1 cellular context compared by ENCODE assay signal in the genomic region with DNA sequence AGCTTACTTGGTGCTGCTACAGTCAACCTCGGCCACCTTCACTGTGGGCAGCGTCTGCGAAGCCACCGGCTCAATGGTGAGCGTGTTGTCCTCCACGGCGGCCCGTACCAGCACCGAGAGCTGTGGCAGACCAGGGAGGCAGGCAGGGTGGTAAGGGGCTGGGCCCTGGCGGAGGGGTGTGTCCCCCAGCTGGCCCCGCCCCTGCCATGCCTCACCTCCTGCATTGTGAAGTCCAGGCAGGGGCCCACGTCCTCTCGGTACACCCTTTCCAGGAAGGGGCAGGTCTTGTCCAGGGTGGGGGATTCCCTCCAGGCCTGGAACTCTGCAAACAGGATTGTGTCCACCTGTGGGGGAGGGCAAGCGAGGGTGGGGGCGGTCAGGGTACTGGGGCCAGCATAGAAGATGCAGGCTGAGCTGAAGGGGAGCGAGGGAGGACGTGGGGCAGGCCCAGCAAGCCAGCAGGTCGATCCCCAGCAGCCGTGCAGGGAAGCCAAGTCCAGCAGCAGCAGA.
TF ChIP-seq lines count a peak whose summit lies in the region.

No MANE protein-coding gene starts in this region.

TF ChIP-seq in HepG2, 621 proteins besides CTCF, POLR2A, EP300 and RAD21 (continued from another document and continues in another):
- TF ChIP-seq, protein P1, sequence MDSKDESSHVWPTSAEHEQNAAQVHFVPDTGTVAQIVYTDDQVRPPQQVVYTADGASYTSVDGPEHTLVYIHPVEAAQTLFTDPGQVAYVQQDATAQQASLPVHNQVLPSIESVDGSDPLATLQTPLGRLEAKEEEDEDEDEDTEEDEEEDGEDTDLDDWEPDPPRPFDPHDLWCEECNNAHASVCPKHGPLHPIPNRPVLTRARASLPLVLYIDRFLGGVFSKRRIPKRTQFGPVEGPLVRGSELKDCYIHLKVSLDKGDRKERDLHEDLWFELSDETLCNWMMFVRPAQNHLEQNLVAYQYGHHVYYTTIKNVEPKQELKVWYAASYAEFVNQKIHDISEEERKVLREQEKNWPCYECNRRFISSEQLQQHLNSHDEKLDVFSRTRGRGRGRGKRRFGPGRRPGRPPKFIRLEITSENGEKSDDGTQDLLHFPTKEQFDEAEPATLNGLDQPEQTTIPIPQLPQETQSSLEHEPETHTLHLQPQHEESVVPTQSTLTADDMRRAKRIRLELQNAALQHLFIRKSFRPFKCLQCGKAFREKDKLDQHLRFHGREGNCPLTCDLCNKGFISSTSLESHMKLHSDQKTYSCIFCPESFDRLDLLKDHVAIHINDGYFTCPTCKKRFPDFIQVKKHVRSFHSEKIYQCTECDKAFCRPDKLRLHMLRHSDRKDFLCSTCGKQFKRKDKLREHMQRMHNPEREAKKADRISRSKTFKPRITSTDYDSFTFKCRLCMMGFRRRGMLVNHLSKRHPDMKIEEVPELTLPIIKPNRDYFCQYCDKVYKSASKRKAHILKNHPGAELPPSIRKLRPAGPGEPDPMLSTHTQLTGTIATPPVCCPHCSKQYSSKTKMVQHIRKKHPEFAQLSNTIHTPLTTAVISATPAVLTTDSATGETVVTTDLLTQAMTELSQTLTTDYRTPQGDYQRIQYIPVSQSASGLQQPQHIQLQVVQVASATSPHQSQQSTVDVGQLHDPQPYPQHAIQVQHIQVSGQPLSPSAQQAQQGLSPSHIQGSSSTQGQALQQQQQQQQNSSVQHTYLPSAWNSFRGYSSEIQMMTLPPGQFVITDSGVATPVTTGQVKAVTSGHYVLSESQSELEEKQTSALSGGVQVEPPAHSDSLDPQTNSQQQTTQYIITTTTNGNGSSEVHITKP (CRISPR knock-in tag; IDR thresholded peaks at IDR 0.05; ENCODE audit: low read depth): no peak
- no peak for TF ChIP-seq ZNF550 (CRISPR knock-in tag; IDR thresholded peaks at IDR 0.05; ENCODE audit: borderline replicate concordance)
- TF ChIP-seq, protein P2, sequence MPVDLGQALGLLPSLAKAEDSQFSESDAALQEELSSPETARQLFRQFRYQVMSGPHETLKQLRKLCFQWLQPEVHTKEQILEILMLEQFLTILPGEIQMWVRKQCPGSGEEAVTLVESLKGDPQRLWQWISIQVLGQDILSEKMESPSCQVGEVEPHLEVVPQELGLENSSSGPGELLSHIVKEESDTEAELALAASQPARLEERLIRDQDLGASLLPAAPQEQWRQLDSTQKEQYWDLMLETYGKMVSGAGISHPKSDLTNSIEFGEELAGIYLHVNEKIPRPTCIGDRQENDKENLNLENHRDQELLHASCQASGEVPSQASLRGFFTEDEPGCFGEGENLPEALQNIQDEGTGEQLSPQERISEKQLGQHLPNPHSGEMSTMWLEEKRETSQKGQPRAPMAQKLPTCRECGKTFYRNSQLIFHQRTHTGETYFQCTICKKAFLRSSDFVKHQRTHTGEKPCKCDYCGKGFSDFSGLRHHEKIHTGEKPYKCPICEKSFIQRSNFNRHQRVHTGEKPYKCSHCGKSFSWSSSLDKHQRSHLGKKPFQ (CRISPR knock-in tag; IDR thresholded peaks at IDR 0.05; ENCODE audit: insufficient replicate concordance): no peak
- no peak for TF ChIP-seq TRIM24 (CRISPR knock-in tag; IDR thresholded peaks at IDR 0.05)
- TF ChIP-seq, protein P3, sequence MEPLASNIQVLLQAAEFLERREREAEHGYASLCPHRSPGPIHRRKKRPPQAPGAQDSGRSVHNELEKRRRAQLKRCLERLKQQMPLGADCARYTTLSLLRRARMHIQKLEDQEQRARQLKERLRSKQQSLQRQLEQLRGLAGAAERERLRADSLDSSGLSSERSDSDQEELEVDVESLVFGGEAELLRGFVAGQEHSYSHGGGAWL (CRISPR knock-in tag; IDR thresholded peaks at IDR 0.05): no peak
- TF ChIP-seq, protein P4, sequence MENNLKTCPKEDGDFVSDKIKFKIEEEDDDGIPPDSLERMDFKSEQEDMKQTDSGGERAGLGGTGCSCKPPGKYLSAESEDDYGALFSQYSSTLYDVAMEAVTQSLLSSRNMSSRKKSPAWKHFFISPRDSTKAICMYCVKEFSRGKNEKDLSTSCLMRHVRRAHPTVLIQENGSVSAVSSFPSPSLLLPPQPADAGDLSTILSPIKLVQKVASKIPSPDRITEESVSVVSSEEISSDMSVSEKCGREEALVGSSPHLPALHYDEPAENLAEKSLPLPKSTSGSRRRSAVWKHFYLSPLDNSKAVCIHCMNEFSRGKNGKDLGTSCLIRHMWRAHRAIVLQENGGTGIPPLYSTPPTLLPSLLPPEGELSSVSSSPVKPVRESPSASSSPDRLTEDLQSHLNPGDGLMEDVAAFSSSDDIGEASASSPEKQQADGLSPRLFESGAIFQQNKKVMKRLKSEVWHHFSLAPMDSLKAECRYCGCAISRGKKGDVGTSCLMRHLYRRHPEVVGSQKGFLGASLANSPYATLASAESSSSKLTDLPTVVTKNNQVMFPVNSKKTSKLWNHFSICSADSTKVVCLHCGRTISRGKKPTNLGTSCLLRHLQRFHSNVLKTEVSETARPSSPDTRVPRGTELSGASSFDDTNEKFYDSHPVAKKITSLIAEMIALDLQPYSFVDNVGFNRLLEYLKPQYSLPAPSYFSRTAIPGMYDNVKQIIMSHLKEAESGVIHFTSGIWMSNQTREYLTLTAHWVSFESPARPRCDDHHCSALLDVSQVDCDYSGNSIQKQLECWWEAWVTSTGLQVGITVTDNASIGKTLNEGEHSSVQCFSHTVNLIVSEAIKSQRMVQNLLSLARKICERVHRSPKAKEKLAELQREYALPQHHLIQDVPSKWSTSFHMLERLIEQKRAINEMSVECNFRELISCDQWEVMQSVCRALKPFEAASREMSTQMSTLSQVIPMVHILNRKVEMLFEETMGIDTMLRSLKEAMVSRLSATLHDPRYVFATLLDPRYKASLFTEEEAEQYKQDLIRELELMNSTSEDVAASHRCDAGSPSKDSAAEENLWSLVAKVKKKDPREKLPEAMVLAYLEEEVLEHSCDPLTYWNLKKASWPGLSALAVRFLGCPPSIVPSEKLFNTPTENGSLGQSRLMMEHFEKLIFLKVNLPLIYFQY (CRISPR knock-in tag; IDR thresholded peaks at IDR 0.05; ENCODE audit: borderline replicate concordance): no peak
- TF ChIP-seq ZNF343 (CRISPR knock-in tag; IDR thresholded peaks at IDR 0.05): no peak
- TF ChIP-seq KLF9 (CRISPR knock-in tag; IDR thresholded peaks at IDR 0.05; ENCODE audit: low read depth): no peak
- TF ChIP-seq DR1 (CRISPR knock-in tag; IDR thresholded peaks at IDR 0.05): no peak
- no peak for TF ChIP-seq GTF2F1 (IDR thresholded peaks at IDR 0.05; ENCODE audit: low read length)
- TF ChIP-seq NR2F6 (IDR thresholded peaks at IDR 0.05): no peak
- TF ChIP-seq NR2F6 (CRISPR knock-in tag; IDR thresholded peaks at IDR 0.05): no peak
- TF ChIP-seq, protein P5, sequence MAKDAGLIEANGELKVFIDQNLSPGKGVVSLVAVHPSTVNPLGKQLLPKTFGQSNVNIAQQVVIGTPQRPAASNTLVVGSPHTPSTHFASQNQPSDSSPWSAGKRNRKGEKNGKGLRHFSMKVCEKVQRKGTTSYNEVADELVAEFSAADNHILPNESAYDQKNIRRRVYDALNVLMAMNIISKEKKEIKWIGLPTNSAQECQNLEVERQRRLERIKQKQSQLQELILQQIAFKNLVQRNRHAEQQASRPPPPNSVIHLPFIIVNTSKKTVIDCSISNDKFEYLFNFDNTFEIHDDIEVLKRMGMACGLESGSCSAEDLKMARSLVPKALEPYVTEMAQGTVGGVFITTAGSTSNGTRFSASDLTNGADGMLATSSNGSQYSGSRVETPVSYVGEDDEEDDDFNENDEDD (CRISPR knock-in tag; IDR thresholded peaks at IDR 0.05; ENCODE audit: borderline replicate concordance): no peak
- TF ChIP-seq ZNF44 (CRISPR knock-in tag; IDR thresholded peaks at IDR 0.05): no peak
- no peak for TF ChIP-seq ZNF569 (CRISPR knock-in tag; IDR thresholded peaks at IDR 0.05; ENCODE audit: borderline replicate concordance)
- TF ChIP-seq AGO1 (IDR thresholded peaks at IDR 0.05; ENCODE audit: low read depth, low read length, poor library complexity, severe bottlenecking): no peak
- TF ChIP-seq, protein P6, sequence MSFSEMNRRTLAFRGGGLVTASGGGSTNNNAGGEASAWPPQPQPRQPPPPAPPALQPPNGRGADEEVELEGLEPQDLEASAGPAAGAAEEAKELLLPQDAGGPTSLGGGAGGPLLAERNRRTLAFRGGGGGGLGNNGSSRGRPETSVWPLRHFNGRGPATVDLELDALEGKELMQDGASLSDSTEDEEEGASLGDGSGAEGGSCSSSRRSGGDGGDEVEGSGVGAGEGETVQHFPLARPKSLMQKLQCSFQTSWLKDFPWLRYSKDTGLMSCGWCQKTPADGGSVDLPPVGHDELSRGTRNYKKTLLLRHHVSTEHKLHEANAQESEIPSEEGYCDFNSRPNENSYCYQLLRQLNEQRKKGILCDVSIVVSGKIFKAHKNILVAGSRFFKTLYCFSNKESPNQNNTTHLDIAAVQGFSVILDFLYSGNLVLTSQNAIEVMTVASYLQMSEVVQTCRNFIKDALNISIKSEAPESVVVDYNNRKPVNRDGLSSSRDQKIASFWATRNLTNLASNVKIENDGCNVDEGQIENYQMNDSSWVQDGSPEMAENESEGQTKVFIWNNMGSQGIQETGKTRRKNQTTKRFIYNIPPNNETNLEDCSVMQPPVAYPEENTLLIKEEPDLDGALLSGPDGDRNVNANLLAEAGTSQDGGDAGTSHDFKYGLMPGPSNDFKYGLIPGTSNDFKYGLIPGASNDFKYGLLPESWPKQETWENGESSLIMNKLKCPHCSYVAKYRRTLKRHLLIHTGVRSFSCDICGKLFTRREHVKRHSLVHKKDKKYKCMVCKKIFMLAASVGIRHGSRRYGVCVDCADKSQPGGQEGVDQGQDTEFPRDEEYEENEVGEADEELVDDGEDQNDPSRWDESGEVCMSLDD (CRISPR knock-in tag; IDR thresholded peaks at IDR 0.05; ENCODE audit: borderline replicate concordance): no peak
- TF ChIP-seq SRSF9 (IDR thresholded peaks at IDR 0.05; ENCODE audit: borderline replicate concordance, insufficient read depth, low read depth, low read length, poor library complexity, severe bottlenecking): no peak
- TF ChIP-seq ZNF263 (CRISPR knock-in tag; IDR thresholded peaks at IDR 0.05): no peak
- TF ChIP-seq ZNF792 (CRISPR knock-in tag; IDR thresholded peaks at IDR 0.05): peak; percentile 35; the same call in 1 of the 2 replicates
- no peak for TF ChIP-seq ZNF703 (CRISPR knock-in tag; IDR thresholded peaks at IDR 0.05; ENCODE audit: borderline replicate concordance)
- no peak for TF ChIP-seq RNF2 (conservative IDR thresholded peaks at IDR 0.05; ENCODE audit: low read depth)
- no peak for TF ChIP-seq MEF2D (CRISPR knock-in tag; IDR thresholded peaks at IDR 0.05)
- no peak for TF ChIP-seq CHCHD3 (CRISPR knock-in tag; IDR thresholded peaks at IDR 0.05)
- TF ChIP-seq, protein P7, sequence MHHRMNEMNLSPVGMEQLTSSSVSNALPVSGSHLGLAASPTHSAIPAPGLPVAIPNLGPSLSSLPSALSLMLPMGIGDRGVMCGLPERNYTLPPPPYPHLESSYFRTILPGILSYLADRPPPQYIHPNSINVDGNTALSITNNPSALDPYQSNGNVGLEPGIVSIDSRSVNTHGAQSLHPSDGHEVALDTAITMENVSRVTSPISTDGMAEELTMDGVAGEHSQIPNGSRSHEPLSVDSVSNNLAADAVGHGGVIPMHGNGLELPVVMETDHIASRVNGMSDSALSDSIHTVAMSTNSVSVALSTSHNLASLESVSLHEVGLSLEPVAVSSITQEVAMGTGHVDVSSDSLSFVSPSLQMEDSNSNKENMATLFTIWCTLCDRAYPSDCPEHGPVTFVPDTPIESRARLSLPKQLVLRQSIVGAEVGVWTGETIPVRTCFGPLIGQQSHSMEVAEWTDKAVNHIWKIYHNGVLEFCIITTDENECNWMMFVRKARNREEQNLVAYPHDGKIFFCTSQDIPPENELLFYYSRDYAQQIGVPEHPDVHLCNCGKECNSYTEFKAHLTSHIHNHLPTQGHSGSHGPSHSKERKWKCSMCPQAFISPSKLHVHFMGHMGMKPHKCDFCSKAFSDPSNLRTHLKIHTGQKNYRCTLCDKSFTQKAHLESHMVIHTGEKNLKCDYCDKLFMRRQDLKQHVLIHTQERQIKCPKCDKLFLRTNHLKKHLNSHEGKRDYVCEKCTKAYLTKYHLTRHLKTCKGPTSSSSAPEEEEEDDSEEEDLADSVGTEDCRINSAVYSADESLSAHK (CRISPR knock-in tag; IDR thresholded peaks at IDR 0.05; ENCODE audit: borderline replicate concordance): no peak
- TF ChIP-seq EZH2 (conservative IDR thresholded peaks at IDR 0.05; ENCODE audit: low read depth, low read length): no peak
- TF ChIP-seq ZFP36 (IDR thresholded peaks at IDR 0.05; ENCODE audit: borderline replicate concordance, low read depth, low read length, partially characterized antibody): no peak
- TF ChIP-seq PITX1 (CRISPR knock-in tag; IDR thresholded peaks at IDR 0.05): no peak
- TF ChIP-seq ZNF747 (CRISPR knock-in tag; IDR thresholded peaks at IDR 0.05; ENCODE audit: borderline replicate concordance): peak; percentile 43; the same call in 1 of the 2 replicates
- no peak for TF ChIP-seq ARNT (IDR thresholded peaks at IDR 0.05)
- TF ChIP-seq, protein P8, sequence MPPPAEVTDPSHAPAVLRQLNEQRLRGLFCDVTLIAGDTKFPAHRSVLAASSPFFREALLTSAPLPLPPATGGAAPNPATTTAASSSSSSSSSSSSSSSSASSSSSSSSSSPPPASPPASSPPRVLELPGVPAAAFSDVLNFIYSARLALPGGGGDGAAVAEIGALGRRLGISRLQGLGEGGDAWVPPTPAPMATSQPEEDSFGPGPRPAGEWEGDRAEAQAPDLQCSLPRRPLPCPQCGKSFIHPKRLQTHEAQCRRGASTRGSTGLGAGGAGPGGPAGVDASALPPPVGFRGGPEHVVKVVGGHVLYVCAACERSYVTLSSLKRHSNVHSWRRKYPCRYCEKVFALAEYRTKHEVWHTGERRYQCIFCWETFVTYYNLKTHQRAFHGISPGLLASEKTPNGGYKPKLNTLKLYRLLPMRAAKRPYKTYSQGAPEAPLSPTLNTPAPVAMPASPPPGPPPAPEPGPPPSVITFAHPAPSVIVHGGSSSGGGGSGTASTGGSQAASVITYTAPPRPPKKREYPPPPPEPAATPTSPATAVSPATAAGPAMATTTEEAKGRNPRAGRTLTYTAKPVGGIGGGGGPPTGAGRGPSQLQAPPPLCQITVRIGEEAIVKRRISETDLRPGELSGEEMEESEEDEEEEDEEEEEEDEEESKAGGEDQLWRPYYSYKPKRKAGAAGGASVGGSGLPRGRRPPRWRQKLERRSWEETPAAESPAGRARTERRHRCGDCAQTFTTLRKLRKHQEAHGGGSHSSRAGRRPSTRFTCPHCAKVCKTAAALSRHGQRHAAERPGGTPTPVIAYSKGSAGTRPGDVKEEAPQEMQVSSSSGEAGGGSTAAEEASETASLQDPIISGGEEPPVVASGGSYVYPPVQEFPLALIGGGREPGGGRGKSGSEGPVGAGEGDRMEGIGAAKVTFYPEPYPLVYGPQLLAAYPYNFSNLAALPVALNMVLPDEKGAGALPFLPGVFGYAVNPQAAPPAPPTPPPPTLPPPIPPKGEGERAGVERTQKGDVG (CRISPR knock-in tag; IDR thresholded peaks at IDR 0.05; ENCODE audit: borderline replicate concordance): no peak
- TF ChIP-seq, protein P9, sequence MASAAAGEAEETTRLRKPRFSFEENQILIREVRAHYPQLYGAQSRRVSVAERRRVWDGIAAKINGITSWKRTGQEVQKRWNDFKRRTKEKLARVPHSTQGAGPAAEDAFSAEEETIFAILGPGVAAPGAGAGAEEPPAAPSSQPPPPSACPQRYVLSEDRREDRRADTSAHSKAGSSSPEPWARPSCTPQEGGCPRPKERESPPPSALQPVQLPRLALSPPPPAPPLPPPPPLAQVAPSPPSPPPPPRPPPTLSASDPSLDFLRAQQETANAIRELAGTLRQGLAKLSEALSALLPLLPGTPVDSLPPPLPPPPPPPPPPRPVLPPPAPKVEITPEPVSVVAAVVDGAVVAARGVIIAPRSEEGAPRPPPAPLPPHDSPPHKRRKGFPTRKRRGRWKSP (CRISPR knock-in tag; IDR thresholded peaks at IDR 0.05): no peak
- no peak for TF ChIP-seq ATAD3A (CRISPR knock-in tag; IDR thresholded peaks at IDR 0.05)
- TF ChIP-seq YY1 (IDR thresholded peaks at IDR 0.05; ENCODE audit: insufficient read depth, insufficient replicate concordance, low read depth, low read length): no peak
- no peak for TF ChIP-seq ZNF737 (CRISPR knock-in tag; IDR thresholded peaks at IDR 0.05; ENCODE audit: borderline replicate concordance)
- TF ChIP-seq NFE2 (CRISPR knock-in tag; IDR thresholded peaks at IDR 0.05): no peak
- TF ChIP-seq ZNF878 (CRISPR knock-in tag; IDR thresholded peaks at IDR 0.05): no peak
- TF ChIP-seq MIER3 (CRISPR knock-in tag; IDR thresholded peaks at IDR 0.05; ENCODE audit: borderline replicate concordance): no peak
